Comparison of ENCODE assay signal across 8 cellular contexts in the genomic region with DNA sequence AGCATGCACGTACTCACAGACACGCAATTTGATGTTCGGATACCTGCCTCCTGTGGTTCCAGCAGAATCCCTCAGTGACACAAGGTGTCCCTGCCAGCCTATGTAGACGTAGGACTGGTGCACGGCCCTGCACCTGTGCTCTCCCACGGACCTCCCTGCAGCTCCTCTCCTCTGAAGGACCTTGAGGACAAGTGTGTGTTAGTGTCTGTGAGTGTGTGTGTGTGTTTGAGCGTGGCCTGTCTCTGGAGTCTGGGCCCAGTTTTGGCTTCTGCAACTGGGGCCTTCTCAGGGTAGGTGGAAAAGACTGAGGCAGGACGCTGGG. TPM values are rescaled to one million over a fixed set of nuclear protein-coding genes. Genes with fewer than 3 reads are reported as not detected.
DNase-seq lines count a peak whose midpoint lies in the region; ATAC-seq lines count a peak whose summit lies in the region.

No MANE protein-coding gene starts in this region.

- peak overlapping the region in 1 of 2 donors; percentile 42 for H3K9ac ChIP-seq in stomach smooth muscle (ENCODE audit: low read length in 2 of 2)

- no peaks in the 10 kb centered on the region for H3K36me3 Mint-ChIP-seq in T-helper 1 cell treated with Interleukin-12 subunit alpha and Interleukin-12 subunit beta and Interleukin-4 antibody, amounts not matched to agents 30 μg/mL and 1 μg/mL, for 36 hours (ENCODE audit: low read depth)
- H3K36me3 Mint-ChIP-seq in activated T-helper 2 cell treated with anti-CD3 and anti-CD28 coated beads, Interferon-gamma antibody, Interleukin-2, Interleukin-4, amounts not matched to agents 10 μg/mL and 5 μg/mL and 100 μg/mL, durations not matched to agents 14 hours and 24 hours and 36 hours (ENCODE audit: low read depth), result no peaks in the 10 kb centered on the region

- H3K27me3 ChIP-seq in stomach smooth muscle (ENCODE audit: control insufficient read depth in 1 of 2, insufficient read depth in 2 of 2, low read length in 2 of 2), result peaks cover 0 to 8% of the 10 kb centered on the region in 2 donors

- H3K4me1 ChIP-seq in stomach smooth muscle (ENCODE audit: control insufficient read depth, insufficient read depth, low read length), result peaks cover 13% of the 10 kb centered on the region

- H3K9me3 Mint-ChIP-seq in T-helper 1 cell treated with Interleukin-12 subunit alpha and Interleukin-12 subunit beta and Interleukin-4 antibody, amounts not matched to agents 30 μg/mL and 1 μg/mL, for 36 hours, result no peaks in the 10 kb centered on the region
- H3K9me3 Mint-ChIP-seq in activated T-helper 2 cell treated with anti-CD3 and anti-CD28 coated beads, Interferon-gamma antibody, Interleukin-2, Interleukin-4, amounts not matched to agents 10 μg/mL and 5 μg/mL and 100 μg/mL, durations not matched to agents 14 hours and 24 hours and 36 hours, result no peaks in the 10 kb centered on the region

- H3K4me3 Mint-ChIP-seq in T-helper 1 cell treated with Interleukin-12 subunit alpha and Interleukin-12 subunit beta and Interleukin-4 antibody, amounts not matched to agents 30 μg/mL and 1 μg/mL, for 36 hours, result peak overlapping the region; percentile 71
- H3K4me3 Mint-ChIP-seq in activated T-helper 2 cell treated with anti-CD3 and anti-CD28 coated beads, Interferon-gamma antibody, Interleukin-2, Interleukin-4, amounts not matched to agents 10 μg/mL and 5 μg/mL and 100 μg/mL, durations not matched to agents 14 hours and 24 hours and 36 hours (ENCODE audit: low read depth), result peak overlapping the region; percentile 59

- H3K4me1 Mint-ChIP-seq in T-helper 1 cell treated with Interleukin-12 subunit alpha and Interleukin-12 subunit beta and Interleukin-4 antibody, amounts not matched to agents 30 μg/mL and 1 μg/mL, for 36 hours (ENCODE audit: low read depth), result peaks cover 5% of the 10 kb centered on the region
- peaks cover 4% of the 10 kb centered on the region for H3K4me1 Mint-ChIP-seq in activated T-helper 2 cell treated with anti-CD3 and anti-CD28 coated beads, Interferon-gamma antibody, Interleukin-2, Interleukin-4, amounts not matched to agents 10 μg/mL and 5 μg/mL and 100 μg/mL, durations not matched to agents 14 hours and 24 hours and 36 hours (ENCODE audit: low read depth)

- H3K9me3 ChIP-seq in iPS-18c (ENCODE audit: control insufficient read depth, insufficient read depth, low read length) (no peaks in the 10 kb centered on the region), stomach smooth muscle (ENCODE audit: control insufficient read depth in 2 of 2, low read length in 2 of 2) (no peaks in the 10 kb centered on the region)

- peaks cover 72% of the 10 kb centered on the region for H3K27me3 Mint-ChIP-seq in T-helper 1 cell treated with Interleukin-12 subunit alpha and Interleukin-12 subunit beta and Interleukin-4 antibody, amounts not matched to agents 30 μg/mL and 1 μg/mL, for 36 hours (ENCODE audit: low read depth)
- H3K27me3 Mint-ChIP-seq in activated T-helper 2 cell treated with anti-CD3 and anti-CD28 coated beads, Interferon-gamma antibody, Interleukin-2, Interleukin-4, amounts not matched to agents 10 μg/mL and 5 μg/mL and 100 μg/mL, durations not matched to agents 14 hours and 24 hours and 36 hours (ENCODE audit: low read depth), result peaks cover 56% of the 10 kb centered on the region

- H3K27ac ChIP-seq in stomach smooth muscle (ENCODE audit: low read length), result no peak overlapping the region

- no peaks in the 10 kb centered on the region for H3K36me3 ChIP-seq in stomach smooth muscle (ENCODE audit: control insufficient read depth in 2 of 2, insufficient read depth in 2 of 2, low read length in 2 of 2)

- H3K27ac Mint-ChIP-seq in T-helper 1 cell treated with Interleukin-12 subunit alpha and Interleukin-12 subunit beta and Interleukin-4 antibody, amounts not matched to agents 30 μg/mL and 1 μg/mL, for 36 hours, result no peak overlapping the region
- H3K27ac Mint-ChIP-seq in activated T-helper 2 cell treated with anti-CD3 and anti-CD28 coated beads, Interferon-gamma antibody, Interleukin-2, Interleukin-4, amounts not matched to agents 10 μg/mL and 5 μg/mL and 100 μg/mL, durations not matched to agents 14 hours and 24 hours and 36 hours, result no peak overlapping the region

- H3K4me3 ChIP-seq in iPS-18c (ENCODE audit: insufficient read depth, low read depth, low read length), result peak overlapping the region; percentile 55
- peak overlapping the region; percentile 52 to 75 for H3K4me3 ChIP-seq in stomach smooth muscle (ENCODE audit: low read length in 2 of 2)

- no peak for ATAC-seq in activated CD4-positive, CD25-positive, alpha-beta regulatory T cell treated with anti-CD3 and anti-CD28 coated beads, Interleukin-2, amount 50 U/mL, for 24 hours

- intact Hi-C loops in activated T-helper 2 cell treated with anti-CD3 and anti-CD28 coated beads, Interferon-gamma antibody, Interleukin-2, Interleukin-4, amounts not matched to agents 10 μg/mL and 5 μg/mL and 100 μg/mL, durations not matched to agents 14 hours and 24 hours and 36 hours (cut with micrococcal nuclease), result no loop called here

- no peak for DNase-seq in T-helper 1 cell
- DNase-seq in activated T-helper 2 cell treated with anti-CD3 and anti-CD28 coated beads, Interferon-gamma antibody, Interleukin-2, Interleukin-4, amounts not matched to agents 10 μg/mL and 5 μg/mL and 100 μg/mL, durations not matched to agents 14 hours and 24 hours and 36 hours (ENCODE audit: low spot score), result no peak
- no peak for DNase-seq in NCI-H1417 treated with DMSO at 0.1 percent for 48 hours (lab: John Stamatoyannopoulos, UW)
- no peak for DNase-seq in activated CD8-positive, alpha-beta memory T cell treated with anti-CD3 and anti-CD28 coated beads for 24 hours

RNA-seq across cellular contexts. Expression of a gene that starts 22.5 kb away (rescaled TPM):
- total RNA-seq in activated T-helper 2 cell treated with anti-CD3 and anti-CD28 coated beads, Interferon-gamma antibody, Interleukin-2, Interleukin-4, amounts not matched to agents 10 μg/mL and 5 μg/mL and 100 μg/mL, durations not matched to agents 14 hours and 24 hours and 36 hours, result not detected in 2 replicates
